23 cellular contexts compared by ENCODE assay signal in the genomic region with DNA sequence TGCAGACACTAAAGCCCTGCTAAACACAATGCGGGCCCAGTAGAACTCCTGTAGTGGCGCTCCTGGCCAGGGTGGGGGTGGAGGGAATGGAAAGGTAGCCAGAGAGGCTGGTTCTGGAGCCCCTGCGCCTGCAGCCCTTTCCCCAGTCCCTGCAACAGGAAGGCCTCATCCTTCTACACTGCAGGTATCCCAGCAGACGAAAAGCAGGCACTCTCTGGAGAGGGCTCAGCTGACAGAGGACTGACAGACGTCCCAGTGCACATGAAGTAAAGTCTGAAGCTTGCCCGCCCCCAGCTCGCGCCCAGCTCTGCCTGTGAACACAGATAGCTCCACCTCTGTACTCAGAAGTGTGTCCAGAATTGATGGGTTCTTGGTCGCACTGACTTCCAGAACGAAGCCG.
"Had no signal": no experiment of that assay in that cellular context is flagged by ENCODE, and none has a peak within 500 bp of the region (broad histone marks: within the 10 kb centered on the region; RNA-seq: fewer than 3 reads in every experiment).

No MANE protein-coding gene starts in this region.

- H3K9me3 ChIP-seq: SK-N-SH had no signal

- H3K4me2 ChIP-seq: KMS-11, SK-N-SH had no signal

- DNase-seq: IMR-90, Kasumi-1, NCI-H1092, NCI-H1105 treated with DMSO at 0.1 percent for 48 hours, NCI-H1417 treated with DMSO at 0.1 percent for 48 hours, NCI-H146, NCI-H1694 treated with DMSO at 0.1 percent for 48 hours, NCI-H1930, NCI-H2081, NCI-H2107, NCI-H2227 treated with DMSO at 0.1 percent for 48 hours, NCI-H446, NCI-H510A, NCI-H524 treated with DMSO at 0.1 percent for 48 hours, NCI-H69, NCI-H774, RPMI8226, SHP77, SK-N-SH, SW 1271 had no signal

- FAIRE-seq: HepG2, RCC 7860 had no signal

- H3K9ac ChIP-seq: KMS-11, SK-N-SH had no signal

- H3K27ac ChIP-seq: KMS-11 had no signal

- ATAC-seq: HepG2 had no signal
